In genomic region chr11:36354221-36355003, GRCh38 we compare ENCODE assay signal across 8 cellular contexts. TPM values are rescaled to one million over a fixed set of nuclear protein-coding genes. Genes with fewer than 3 reads are reported as not detected.
DNase-seq lines count a peak whose midpoint lies in the region; ATAC-seq and TF ChIP-seq lines count a peak whose summit lies in the region.

No MANE protein-coding gene starts in this region.

- H3K36me3 ChIP-seq in gastrocnemius medialis (no peaks in the 10 kb centered on the region), psoas muscle (ENCODE audit: insufficient read depth in 1 of 2, low read depth in 1 of 2) (no peaks in the 10 kb centered on the region)

- TF ChIP-seq CTCF in GM20000 (IDR thresholded peaks at IDR 0.05; ENCODE audit: extremely low read depth, missing control alignments) = no peak
- TF ChIP-seq CTCF in gastrocnemius medialis (IDR thresholded peaks at IDR 0.05 in 4 of 5, conservative IDR thresholded peaks at IDR 0.05 in 1 of 5) = no peak
- no peak for TF ChIP-seq CTCF in psoas muscle (IDR thresholded peaks at IDR 0.05)

- no peak for TF ChIP-seq POLR2A in gastrocnemius medialis (IDR thresholded peaks at IDR 0.05)

- ATAC-seq in HG03457 (IDR thresholded peaks at IDR 0.05; ENCODE audit: unreplicated experiment) (peak; percentile 75), gastrocnemius medialis (no peak), psoas muscle (no peak)

- H3K27ac ChIP-seq in gastrocnemius medialis = no peak overlapping the region
- no peak overlapping the region for H3K27ac ChIP-seq in psoas muscle

- H3K4me1 ChIP-seq in gastrocnemius medialis (no peaks in the 10 kb centered on the region), psoas muscle (no peaks in the 10 kb centered on the region)

- H3K9me3 ChIP-seq in gastrocnemius medialis (no peaks in the 10 kb centered on the region), psoas muscle (no peaks in the 10 kb centered on the region)

- WGBS in psoas muscle, 3 donors = 66 to 73% (median 68%) methylated on average over 6 of the region's 6 CpGs

- intact Hi-C loops in gastrocnemius medialis (cut with DNase I; ENCODE audit: low total_unique reads) (no loop called here), psoas muscle (cut with DNase I) (no loop called here)

- in situ Hi-C loops in gastrocnemius medialis (cut with MboI; ENCODE audit: low sequenced_read_pairs in 4 of 4) = no loop called here

- peak; percentile 96 for DNase-seq in EL
- peak; percentile 51 for DNase-seq in GM20000 (ENCODE audit: low spot score)
- peak; percentile 79 for DNase-seq in dedifferentiated amniotic fluid mesenchymal stem cell (ENCODE audit: extremely low spot score)
- no peak for DNase-seq in DMS 273 (lab: John Stamatoyannopoulos, UW; ENCODE audit: unreplicated experiment)
- no peak for DNase-seq in COR-L47 (lab: John Stamatoyannopoulos, UW)
- no peak for DNase-seq in gastrocnemius medialis
- no peak for DNase-seq in psoas muscle

- H3K27me3 ChIP-seq in gastrocnemius medialis (no peaks in the 10 kb centered on the region), psoas muscle (ENCODE audit: insufficient read depth in 3 of 3, low read length in 2 of 3) (no peaks in the 10 kb centered on the region)

- H3K4me3 ChIP-seq in gastrocnemius medialis = no peak overlapping the region
- no peak overlapping the region for H3K4me3 ChIP-seq in psoas muscle

RNA-seq across cellular contexts. Expression of gene PRR5L, which starts 58.3 kb away (rescaled TPM):
- 1 to 10 TPM in 2 of 4 donors, under 1 TPM in 2; 0.46 to 3.2 (median 1.2) TPM for total RNA-seq in gastrocnemius medialis
- total RNA-seq in psoas muscle = 1 to 10 TPM in 2 of 4 donors, under 1 TPM in 2; 0.66 to 2.5 (median 1.4) TPM
- polyA plus RNA-seq in psoas muscle = 1 to 10 TPM in 1 of 3 donors, under 1 TPM in 2; 0.39 to 1.4 (median 0.82) TPM

Comparison
In these comparisons a context has a peak if more than half of its experiments do, and no peak if none do; other contexts are left out.
1. DNase-seq: peak in EL (single experiment), GM20000 (single experiment) and dedifferentiated amniotic fluid mesenchymal stem cell (single experiment); none in DMS 273 (single experiment), COR-L47 (single experiment), gastrocnemius medialis (0 of 2) and psoas muscle (0 of 2).